Comparison of ENCODE assay signal across 8 cellular contexts in genomic region chr7:22110227-22110839, GRCh38.
A peak's percentile ranks its signal among the peaks of the same experiment; 100 is the strongest.
DNase-seq lines count a peak whose midpoint lies in the region; ATAC-seq and TF ChIP-seq lines count a peak whose summit lies in the region.

No MANE protein-coding gene starts in this region.

- TF ChIP-seq POLR2A in sigmoid colon (IDR thresholded peaks at IDR 0.05) = no peak

- peaks cover 7% of the 10 kb centered on the region for H3K4me1 Mint-ChIP-seq in T-helper 17 cell

- no peaks in the 10 kb centered on the region for H3K27me3 ChIP-seq in right cardiac atrium (ENCODE audit: control insufficient read depth, insufficient read depth)
- no peaks in the 10 kb centered on the region for H3K27me3 ChIP-seq in sigmoid colon

- peak; percentile 67 to 74 (median 72) for TF ChIP-seq CTCF in sigmoid colon (IDR thresholded peaks at IDR 0.05)

- intact Hi-C loops in right cardiac atrium (cut with DNase I) (loop anchor here in 2 of 4 donors (2.0 to 5.0 kb wide), 3 partner anchors 142 to 378 kb away; no protein-coding TSS in a partner anchor), sigmoid colon (cut with DNase I) (loop anchor here (1.0 to 10.0 kb wide), 2 partner anchors 144 to 379 kb away; no protein-coding TSS in a partner anchor)

- no peak overlapping the region for H3K27ac Mint-ChIP-seq in T-helper 17 cell

- H3K27ac ChIP-seq in angular gyrus (ENCODE audit: low read depth, low read length) = peak overlapping the region; percentile 100
- no peak overlapping the region for H3K27ac ChIP-seq in right cardiac atrium (ENCODE audit: low read length)
- no peak overlapping the region for H3K27ac ChIP-seq in sigmoid colon

- H3K4me3 ChIP-seq in right cardiac atrium (ENCODE audit: low read length) (no peak overlapping the region), sigmoid colon (no peak overlapping the region)

- peaks cover 33% of the 10 kb centered on the region for H3K27me3 Mint-ChIP-seq in T-helper 17 cell

- H3K36me3 Mint-ChIP-seq in T-helper 17 cell (ENCODE audit: low read depth) = no peaks in the 10 kb centered on the region

- no peak for TF ChIP-seq EP300 in sigmoid colon (IDR thresholded peaks at IDR 0.05)

- H3K9me3 ChIP-seq in T-helper 17 cell (ENCODE audit: control insufficient read depth, low read length, poor library complexity, severe bottlenecking) (no peaks in the 10 kb centered on the region), right cardiac atrium (ENCODE audit: control insufficient read depth, low read length) (no peaks in the 10 kb centered on the region), sigmoid colon (no peaks in the 10 kb centered on the region)

- DNase-seq in GM04503 (ENCODE audit: low read depth) (peak; percentile 42), NCI-H1694 (lab: John Stamatoyannopoulos, UW) (peak; percentile 74), T-helper 17 cell (peak in 2 of 3 donors; percentile 26 to 52), right cardiac atrium (peak in 2 of 3 donors; percentile 56 to 70), sigmoid colon (peak; percentile 78)

- H3K36me3 ChIP-seq in sigmoid colon = no peaks in the 10 kb centered on the region

- ATAC-seq in HG02610 (IDR thresholded peaks at IDR 0.05; ENCODE audit: unreplicated experiment) (peak; percentile 68), T-helper 17 cell (peak; percentile 87), right cardiac atrium (peak; percentile 65 to 74), HG03457 (IDR thresholded peaks at IDR 0.05; ENCODE audit: unreplicated experiment) (no peak)

- H3K4me3 Mint-ChIP-seq in T-helper 17 cell = peak overlapping the region; percentile 19

- 10% methylated on average over 6 of the region's 6 CpGs for WGBS in right cardiac atrium
- WGBS in sigmoid colon, 2 donors = 17 to 19% methylated on average over 6 of the region's 6 CpGs

- H3K4me1 ChIP-seq in right cardiac atrium (ENCODE audit: control insufficient read depth, insufficient read depth, low read length) (peaks cover 4% of the 10 kb centered on the region), sigmoid colon (peaks cover 0 to 9% (median 0%) of the 10 kb centered on the region in 4 donors)
